18 cellular contexts compared by ENCODE assay signal in the genomic region with DNA sequence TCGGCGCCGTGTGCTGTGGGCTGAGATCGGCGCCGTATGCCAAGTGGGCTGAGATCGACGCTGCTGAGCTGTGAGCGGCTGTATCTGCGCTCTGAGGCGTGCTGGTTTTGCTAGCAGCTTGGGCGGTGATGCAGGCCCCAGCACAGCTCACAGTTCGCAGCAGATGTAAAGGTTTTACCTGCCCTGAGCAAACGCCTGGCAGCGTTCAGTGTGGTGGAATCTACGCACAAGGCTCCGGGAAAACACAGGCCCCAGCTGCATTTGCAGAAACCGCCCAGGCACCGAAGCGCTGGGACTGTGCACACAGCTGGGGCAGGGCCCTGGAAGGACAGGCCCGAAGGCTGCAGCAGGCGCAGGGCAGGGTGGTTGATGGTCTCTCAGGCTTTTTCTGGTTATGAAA. TPM values are rescaled to one million over a fixed set of nuclear protein-coding genes. Genes with fewer than 3 reads are reported as not detected.
DNase-seq lines count a peak whose midpoint lies in the region; ATAC-seq, FAIRE-seq and TF ChIP-seq lines count a peak whose summit lies in the region.
"Had no signal": no experiment of that assay in that cellular context is flagged by ENCODE, and none has a peak within 500 bp of the region (broad histone marks: within the 10 kb centered on the region; RNA-seq: fewer than 3 reads in every experiment).

No MANE protein-coding gene starts in this region.

- H3K4me1 Mint-ChIP-seq in neural progenitor cell = peaks cover 11% of the 10 kb centered on the region
- no peaks in the 10 kb centered on the region for H3K4me1 Mint-ChIP-seq in activated T-helper 1 cell treated with anti-CD3 and anti-CD28 coated beads, Interleukin-12 subunit alpha, Interleukin-12 subunit beta, Interleukin-2, Interleukin-4 antibody, amounts not matched to agents 30 ng/mL and 10 ng/mL and 1 ng/mL, durations not matched to agents 14 hours and 24 hours and 36 hours (ENCODE audit: low read depth)

- no peak overlapping the region for H2BK15ac ChIP-seq in H1 (ENCODE audit: low read length)

- no peaks in the 10 kb centered on the region for H3K36me3 Mint-ChIP-seq in neural progenitor cell
- H3K36me3 Mint-ChIP-seq in activated T-helper 1 cell treated with anti-CD3 and anti-CD28 coated beads, Interleukin-12 subunit alpha, Interleukin-12 subunit beta, Interleukin-2, Interleukin-4 antibody, amounts not matched to agents 30 ng/mL and 10 ng/mL and 1 ng/mL, durations not matched to agents 14 hours and 24 hours and 36 hours (ENCODE audit: low read depth) = no peaks in the 10 kb centered on the region

- CTCF ChIA-PET in H1 (lab: Charles Lee; ENCODE audit: partially characterized antibody) = interaction anchor here (0.9 to 1.2 kb wide), 2 partner anchors 58 to 77 kb away, joined by 3 to 4 read pairs; no protein-coding TSS in a partner anchor

- TF ChIP-seq CTCF in heart left ventricle (IDR thresholded peaks at IDR 0.05) = no peak
- no peak for TF ChIP-seq CTCF in H1 (IDR thresholded peaks at IDR 0.05; ENCODE audit: control extremely low read depth in 1 of 3, insufficient read depth in 1 of 3, low read depth in 1 of 3, low read length in 3 of 3)
- TF ChIP-seq CTCF in neural progenitor cell (IDR thresholded peaks at IDR 0.05) = no peak

- H2AFZ ChIP-seq in H1 (ENCODE audit: low read length) = no peak overlapping the region
- no peak overlapping the region for H2AFZ ChIP-seq in neural progenitor cell (replicated peaks)

- H3K27ac ChIP-seq in heart left ventricle = no peak overlapping the region
- H3K27ac ChIP-seq in H1 (ENCODE audit: low read depth, low read length) = no peak overlapping the region
- no peak overlapping the region for H3K27ac ChIP-seq in neural progenitor cell
- no peak overlapping the region for H3K27ac ChIP-seq in aorta (ENCODE audit: low read depth in 1 of 2, low read length in 2 of 2)
- H3K27ac ChIP-seq: C4-2B, KMS-11 had no signal

- H3K4me2 ChIP-seq in H1 (ENCODE audit: insufficient read depth in 1 of 2, low read depth in 2 of 2, low read length in 2 of 2) = no peak overlapping the region
- no peak overlapping the region for H3K4me2 ChIP-seq in neural progenitor cell
- H3K4me2 ChIP-seq: KMS-11 had no signal

- TF ChIP-seq RAD21 in H1 (IDR thresholded peaks at IDR 0.05 in 1 of 2, conservative IDR thresholded peaks at IDR 0.05 in 1 of 2; ENCODE audit: low read depth in 2 of 2, low read length in 2 of 2) = no peak

- H3K9me3 Mint-ChIP-seq in neural progenitor cell = no peaks in the 10 kb centered on the region
- no peaks in the 10 kb centered on the region for H3K9me3 Mint-ChIP-seq in activated T-helper 1 cell treated with anti-CD3 and anti-CD28 coated beads, Interleukin-12 subunit alpha, Interleukin-12 subunit beta, Interleukin-2, Interleukin-4 antibody, amounts not matched to agents 30 ng/mL and 10 ng/mL and 1 ng/mL, durations not matched to agents 14 hours and 24 hours and 36 hours

- no peak overlapping the region for H3K23ac ChIP-seq in H1 (ENCODE audit: insufficient read length)

- peaks cover 12% of the 10 kb centered on the region; the same call in 1 of the 2 replicates for H3K23me2 ChIP-seq in H1 (ENCODE audit: low read depth, low read length)

- H3K4me1 ChIP-seq in heart left ventricle (peaks cover 0 to 4% (median 0%) of the 10 kb centered on the region in 12 donors), H1 (replicated peaks in 1 of 4; ENCODE audit: control insufficient read depth in 3 of 4, insufficient read depth in 4 of 4, low read length in 3 of 4) (no peaks in the 10 kb centered on the region), neural progenitor cell (no peaks in the 10 kb centered on the region), aorta (ENCODE audit: control insufficient read depth in 1 of 2, insufficient read depth in 2 of 2, low read length in 2 of 2) (no peaks in the 10 kb centered on the region)

- peak overlapping the region; percentile 38; the same call in 1 of the 2 replicates for H4K8ac ChIP-seq in H1 (ENCODE audit: extremely low read depth, insufficient read depth, low read length)

- H3K36me3 ChIP-seq in heart left ventricle (no peaks in the 10 kb centered on the region), H1 (ENCODE audit: control insufficient read depth in 2 of 4, insufficient read depth in 4 of 4, low read length in 3 of 4) (no peaks in the 10 kb centered on the region), neural progenitor cell (no peaks in the 10 kb centered on the region), aorta (ENCODE audit: control insufficient read depth in 1 of 2, insufficient read depth in 2 of 2, low read length in 1 of 2) (no peaks in the 10 kb centered on the region)

- H2BK5ac ChIP-seq in H1 (ENCODE audit: low read depth, low read length) = no peak overlapping the region

- no peak overlapping the region for H2BK12ac ChIP-seq in H1 (ENCODE audit: low read depth, low read length)

- H3K27me3 ChIP-seq in heart left ventricle (no peaks in the 10 kb centered on the region), H1 (replicated peaks in 1 of 4; ENCODE audit: control insufficient read depth in 3 of 4, extremely low read depth in 1 of 4, insufficient read depth in 3 of 4, low read length in 3 of 4) (peaks cover 0 to 3% (median 0%) of the 10 kb centered on the region in 4 experiments; a peak in 2 of 7 replicates), neural progenitor cell (no peaks in the 10 kb centered on the region), aorta (ENCODE audit: control insufficient read depth in 1 of 2, insufficient read depth in 2 of 2, low read length in 1 of 2) (no peaks in the 10 kb centered on the region)

- no peak for ATAC-seq in heart left ventricle
- no peak for ATAC-seq in left cardiac atrium
- no peak for ATAC-seq in aorta (ENCODE audit: low FRiP score)
- ATAC-seq in GM19023 (IDR thresholded peaks at IDR 0.05; ENCODE audit: unreplicated experiment) = no peak

- peak in 3 of 5 donors; percentile 10 to 62 (median 14) for DNase-seq in heart left ventricle
- no peak for DNase-seq in left cardiac atrium
- no peak for DNase-seq in H1 (ENCODE audit: low read depth in 1 of 2, low spot score in 2 of 2)
- no peak for DNase-seq in neural progenitor cell (ENCODE audit: low spot score)
- peak; percentile 24 to 49 for DNase-seq in aorta
- DNase-seq in activated T-helper 1 cell treated with anti-CD3 and anti-CD28 coated beads, Interleukin-12 subunit alpha, Interleukin-12 subunit beta, Interleukin-2, Interleukin-4 antibody, amounts not matched to agents 30 ng/mL and 10 ng/mL and 1 ng/mL, durations not matched to agents 14 hours and 24 hours and 36 hours (ENCODE audit: low spot score) = no peak
- DNase-seq: DMS 273 treated with DMSO at 0.1 percent for 48 hours, GF-D8, NCI-H1048, NCI-H146, NCI-H226, NCI-H524 treated with DMSO at 0.1 percent for 48 hours had no signal

- H3K27ac Mint-ChIP-seq in neural progenitor cell = peak overlapping the region; percentile 52
- H3K27ac Mint-ChIP-seq in activated T-helper 1 cell treated with anti-CD3 and anti-CD28 coated beads, Interleukin-12 subunit alpha, Interleukin-12 subunit beta, Interleukin-2, Interleukin-4 antibody, amounts not matched to agents 30 ng/mL and 10 ng/mL and 1 ng/mL, durations not matched to agents 14 hours and 24 hours and 36 hours = no peak overlapping the region

- peak overlapping the region; percentile 14 for H3K4ac ChIP-seq in H1 (replicated peaks; ENCODE audit: insufficient read length, low read depth, low read length)

- H4K91ac ChIP-seq in H1 (replicated peaks; ENCODE audit: insufficient read length, low read length) = no peak overlapping the region

- intact Hi-C loops in heart left ventricle (cut with DNase I) = no loop called here
- intact Hi-C loops in left cardiac atrium (cut with DNase I) = no loop called here
- intact Hi-C loops in aorta (cut with DNase I) = loop anchor here in 1 of 2 donors (5.0 kb wide), 1 partner anchor 177 kb away; no protein-coding TSS in a partner anchor
- intact Hi-C loops in activated T-helper 1 cell treated with anti-CD3 and anti-CD28 coated beads, Interleukin-12 subunit alpha, Interleukin-12 subunit beta, Interleukin-2, Interleukin-4 antibody, amounts not matched to agents 30 ng/mL and 10 ng/mL and 1 ng/mL, durations not matched to agents 14 hours and 24 hours and 36 hours (cut with micrococcal nuclease) = no loop called here

- no peak overlapping the region for H2BK120ac ChIP-seq in H1 (replicated peaks; ENCODE audit: low read depth, low read length)

- POLR2A ChIA-PET in H1 (lab: Charles Lee; ENCODE audit: partially characterized antibody) = interaction anchor here (1.1 kb wide), 1 partner anchor 61 kb away, joined by 3 read pairs; no protein-coding TSS in a partner anchor

- H3F3A ChIP-seq in neural progenitor cell (ENCODE audit: low read depth) = no peaks in the 10 kb centered on the region

- no peak overlapping the region for H3K18ac ChIP-seq in H1 (ENCODE audit: extremely low read depth, low read length)

- no peak overlapping the region for H2AK5ac ChIP-seq in H1 (ENCODE audit: low read depth, low read length)

- H3K9ac ChIP-seq in H1 (replicated peaks in 1 of 4; ENCODE audit: extremely low read depth in 1 of 4, low read depth in 3 of 4, low read length in 3 of 4) (no peak overlapping the region), neural progenitor cell (no peak overlapping the region)
- H3K9ac ChIP-seq: KMS-11 had no signal

- H3K27me3 Mint-ChIP-seq in neural progenitor cell (ENCODE audit: insufficient read depth, low read depth) = peaks cover 6% of the 10 kb centered on the region
- no peaks in the 10 kb centered on the region for H3K27me3 Mint-ChIP-seq in activated T-helper 1 cell treated with anti-CD3 and anti-CD28 coated beads, Interleukin-12 subunit alpha, Interleukin-12 subunit beta, Interleukin-2, Interleukin-4 antibody, amounts not matched to agents 30 ng/mL and 10 ng/mL and 1 ng/mL, durations not matched to agents 14 hours and 24 hours and 36 hours (ENCODE audit: insufficient read depth)

- FAIRE-seq in H1 (lab: Jason Lieb, UNC) = no peak
- FAIRE-seq: A204.1, GM12891, GM18507 had no signal

- no peak overlapping the region for H2BK20ac ChIP-seq in H1 (ENCODE audit: low read length)

- H3K9me3 ChIP-seq in heart left ventricle (no peaks in the 10 kb centered on the region), H1 (ENCODE audit: insufficient read depth in 2 of 2, low read depth in 1 of 2, low read length in 1 of 2) (peaks cover 0 to 9% of the 10 kb centered on the region in 2 experiments; a peak in 1 of 4 replicates), neural progenitor cell (ENCODE audit: low read depth) (no peaks in the 10 kb centered on the region), aorta (ENCODE audit: control insufficient read depth, low read length) (no peaks in the 10 kb centered on the region)

- no peak overlapping the region for H3K56ac ChIP-seq in H1 (replicated peaks; ENCODE audit: insufficient read length, low read depth, low read length)

- H3K4me3 Mint-ChIP-seq in neural progenitor cell = no peak overlapping the region
- no peak overlapping the region for H3K4me3 Mint-ChIP-seq in activated T-helper 1 cell treated with anti-CD3 and anti-CD28 coated beads, Interleukin-12 subunit alpha, Interleukin-12 subunit beta, Interleukin-2, Interleukin-4 antibody, amounts not matched to agents 30 ng/mL and 10 ng/mL and 1 ng/mL, durations not matched to agents 14 hours and 24 hours and 36 hours

- H4K20me1 ChIP-seq in H1 (replicated peaks in 1 of 2; ENCODE audit: control insufficient read depth in 1 of 2, insufficient read depth in 2 of 2, low read length in 2 of 2) = peaks cover 0 to 4% of the 10 kb centered on the region in 2 experiments
- H4K20me1 ChIP-seq in neural progenitor cell (ENCODE audit: low read depth) = no peaks in the 10 kb centered on the region

- 93 to 94% (median 93%) methylated on average over 13 to 22 of the region's 22 CpGs for WGBS in heart left ventricle, 4 donors
- 93% methylated on average over 22 of the region's 22 CpGs; no CpG with 5 or more reads in 1 of the 2 experiments for WGBS in H1 (ENCODE audit: extremely low coverage in 1 of 2, insufficient coverage in 1 of 2, insufficient read length in 1 of 2, insufficient replicate concordance in 2 of 2, low coverage in 1 of 2, low lambda C conversion rate in 2 of 2, missing lambda C conversion rate in 1 of 2), 2 experiments
- WGBS in aorta, 2 donors = 96% methylated on average over 22 of the region's 22 CpGs

- no peak overlapping the region for H3K14ac ChIP-seq in H1 (ENCODE audit: insufficient read length)

- H3K79me2 ChIP-seq in H1 (ENCODE audit: control insufficient read depth in 1 of 2, insufficient read depth in 2 of 2, low read length in 2 of 2) = no peaks in the 10 kb centered on the region
- no peaks in the 10 kb centered on the region for H3K79me2 ChIP-seq in neural progenitor cell (ENCODE audit: low read depth)

- H4K5ac ChIP-seq in H1 (ENCODE audit: insufficient read length, low read depth, low read length) = no peak overlapping the region

- H3K79me1 ChIP-seq in H1 (ENCODE audit: low read depth, low read length) = no peaks in the 10 kb centered on the region

- H3K4me3 ChIP-seq in heart left ventricle (no peak overlapping the region), H1 (ENCODE audit: extremely low read depth in 1 of 4, insufficient read depth in 2 of 4, low read depth in 3 of 4, low read length in 4 of 4) (no peak overlapping the region), neural progenitor cell (no peak overlapping the region), aorta (ENCODE audit: low read length in 2 of 2) (no peak overlapping the region)

- TF ChIP-seq EP300 in H1 (IDR thresholded peaks at IDR 0.05; ENCODE audit: borderline replicate concordance in 1 of 2, low read depth in 2 of 2, low read length in 2 of 2) = no peak

- TF ChIP-seq POLR2A in heart left ventricle (IDR thresholded peaks at IDR 0.05) (no peak), H1 (IDR thresholded peaks at IDR 0.05; ENCODE audit: control extremely low read depth in 1 of 2, low read depth in 2 of 2, low read length in 2 of 2) (no peak)

RNA-seq across cellular contexts. Expression of gene ZNF469, which starts 8.0 kb away (rescaled TPM):
- total RNA-seq in heart left ventricle = 1 to 10 TPM in 5 of 9 donors, under 1 TPM in 4; 0.48 to 2.8 (median 1.0) TPM
- polyA plus RNA-seq in heart left ventricle = under 1 TPM; 0.72 to 0.76 TPM
- 1 to 10 TPM in 1 of 2 donors, under 1 TPM in 1; 0.65 to 1.7 TPM for total RNA-seq in left cardiac atrium
- total RNA-seq in H1 (2021; fragmentation: NEBNext Ultra II Directional; extraction: Animal tissue kit (Norgen Biotek cat#: 25700)) = 1.8 and 2.0 TPM in 2 replicates
- 0.30 and 0.53 TPM in 2 replicates for polyA plus RNA-seq in H1 (2011; rRNA removed)
- polyA plus RNA-seq in H1 (2011; cell fraction: cytosol; rRNA removed) = 0.23 TPM
- polyA plus RNA-seq in H1 (2011; cell fraction: nucleus; rRNA removed) = 1.1 TPM
- polyA plus RNA-seq in H1 (2012, experiment 1 of 2) = 0.54 to 0.96 TPM (median 0.90 TPM) in 4 replicates
- 0.63 TPM for polyA plus RNA-seq in H1 (2012, experiment 2 of 2)
- 0.45 TPM for polyA plus RNA-seq in H1 (2013, experiment 1 of 2)
- 0.42 TPM for polyA plus RNA-seq in H1 (2013, experiment 2 of 2)
- 0.32 and 0.41 TPM in 2 replicates for polyA minus RNA-seq in H1 (2011; rRNA and poly(A)+ RNA removed)
- 1.1 TPM for polyA minus RNA-seq in H1 (2011; cell fraction: cytosol; rRNA and poly(A)+ RNA removed)
- polyA minus RNA-seq in H1 (2011; cell fraction: nucleus; rRNA and poly(A)+ RNA removed) = 1.5 TPM
- total RNA-seq in neural progenitor cell (ENCODE audit: low replicate concordance) = 0.02 and 0.03 TPM in 2 replicates
- 1 to 10 TPM; 1.9 to 5.2 TPM for total RNA-seq in aorta
- polyA plus RNA-seq in aorta = under 1 TPM; 0.38 to 0.54 TPM
- total RNA-seq in activated T-helper 1 cell treated with anti-CD3 and anti-CD28 coated beads, Interleukin-12 subunit alpha, Interleukin-12 subunit beta, Interleukin-2, Interleukin-4 antibody, amounts not matched to agents 30 ng/mL and 10 ng/mL and 1 ng/mL, durations not matched to agents 14 hours and 24 hours and 36 hours = 0.57 and 0.59 TPM in 2 replicates

Comparison
In these comparisons a context has a peak if more than half of its experiments do, and no peak if none do; other contexts are left out.
1. DNase-seq: peak in heart left ventricle (3 of 5) and aorta (2 of 2); none in left cardiac atrium (single experiment), H1 (0 of 2), neural progenitor cell (single experiment) and activated T-helper 1 cell treated with anti-CD3 and anti-CD28 coated beads, Interleukin-12 subunit alpha, Interleukin-12 subunit beta, Interleukin-2, Interleukin-4 antibody, amounts not matched to agents 30 ng/mL and 10 ng/mL and 1 ng/mL, durations not matched to agents 14 hours and 24 hours and 36 hours (single experiment).